In genomic region chr17:47905221-47905733, GRCh38 we compare ENCODE assay signal across 10 cellular contexts. TPM values are rescaled to one million over a fixed set of nuclear protein-coding genes. Genes with fewer than 3 reads are reported as not detected.
DNase-seq lines count a peak whose midpoint lies in the region; TF ChIP-seq lines count a peak whose summit lies in the region.
"Had no signal": no experiment of that assay in that cellular context is flagged by ENCODE, and none has a peak within 500 bp of the region (broad histone marks: within the 10 kb centered on the region; RNA-seq: fewer than 3 reads in every experiment).

No MANE protein-coding gene starts in this region.

- 44 to 69% (median 61%) methylated on average over 7 to 8 of the region's 8 CpGs for WGBS in adrenal gland, 4 donors

- no peak for TF ChIP-seq POLR2A in adrenal gland (IDR thresholded peaks at IDR 0.05)

- H3K27ac ChIP-seq in adrenal gland: peak overlapping the region in 4 of 5 donors; percentile 44 to 89 (median 65)

- H3K27me3 ChIP-seq in adrenal gland: no peaks in the 10 kb centered on the region

- no peak overlapping the region for H3K4me3 ChIP-seq in adrenal gland

- no peaks in the 10 kb centered on the region for H3K9me3 ChIP-seq in adrenal gland (replicated peaks in 1 of 3)

- H3K4me1 ChIP-seq in adrenal gland (replicated peaks in 1 of 2): peaks cover 6 to 31% of the 10 kb centered on the region in 2 donors

- no peaks in the 10 kb centered on the region for H3K36me3 ChIP-seq in adrenal gland (replicated peaks in 1 of 2)

- DNase-seq in ACHN (peak; percentile 50), adrenal gland (peak in 6 of 7 donors; percentile 62 to 84 (median 68)), fibroblast of the conjunctiva (ENCODE audit: low read depth) (peak; percentile 50), nucleus accumbens (lab: John Stamatoyannopoulos, UW) (peak in 48 of 56 donors; percentile 9 to 85 (median 47)), DMS153 treated with DMSO at 0.1 percent for 48 hours (lab: John Stamatoyannopoulos, UW; ENCODE audit: unreplicated experiment) (no peak), GM10266 (ENCODE audit: extremely low spot score) (no peak), NCI-H748 (lab: John Stamatoyannopoulos, UW; ENCODE audit: unreplicated experiment) (no peak)
- no peak for DNase-seq in activated T-cell treated with anti-CD3 and anti-CD28 coated beads, Interleukin-2, amount 50 U/mL, for 1 hour
- DNase-seq: stimulated activated CD4-positive, alpha-beta T cell treated with anti-CD3 and anti-CD28 coated beads, Interleukin-4, amount 100 ng/mL, for 4 hours had no signal

- intact Hi-C loops in adrenal gland (cut with DNase I): no loop called here

- TF ChIP-seq CTCF in adrenal gland (IDR thresholded peaks at IDR 0.05) (no peak), GM10266 (IDR thresholded peaks at IDR 0.05; ENCODE audit: control insufficient read depth, insufficient read depth, low read depth, missing control alignments) (no peak)

- in situ Hi-C loops in ACHN (cut with HindIII; ENCODE audit: low pct_ligation_motif_present, low pct_unique_long_range_greater_than_20kb, low sequenced_read_pairs): no loop called here

RNA-seq across cellular contexts. Expression of gene SP2, which starts 9.2 kb away (rescaled TPM):
- 10 to 100 TPM in 5 of 8 donors, 1 to 10 TPM in 3; 2.9 to 20.8 (median 12.1) TPM for total RNA-seq in adrenal gland
- polyA plus RNA-seq in adrenal gland: 10 to 100 TPM in 1 of 3 donors, 1 to 10 TPM in 2; 4.5 to 21.1 (median 8.0) TPM

RNA-seq across cellular contexts. Expression of gene PNPO, which starts 36.1 kb away (rescaled TPM):
- total RNA-seq in adrenal gland: 10 to 100 TPM; 45.0 to 91.5 (median 61.8) TPM
- polyA plus RNA-seq in adrenal gland: 10 to 100 TPM; 19.7 to 36.1 (median 23.8) TPM

RNA-seq across cellular contexts. Expression of gene PRR15L, which starts 52.4 kb away (rescaled TPM):
- total RNA-seq in adrenal gland: under 1 TPM in 1 of 8 donors, not detected in 7; 0.19 TPM
- under 1 TPM in 2 of 3 donors, not detected in 1; 0.03 to 0.24 TPM for polyA plus RNA-seq in adrenal gland
- total RNA-seq: CD8-positive, alpha-beta memory T cell had no signal
- polyA plus RNA-seq: CD8-positive, alpha-beta memory T cell had no signal

RNA-seq across cellular contexts. Expression of gene SP6, which starts 54.3 kb away (rescaled TPM):
- total RNA-seq in adrenal gland: 1 to 10 TPM in 6 of 8 donors, under 1 TPM in 2; 0.06 to 3.5 (median 1.2) TPM
- 1 to 10 TPM in 1 of 3 donors, under 1 TPM in 2; 0.91 to 1.1 (median 0.97) TPM for polyA plus RNA-seq in adrenal gland

Comparison
In these comparisons a context has a peak if more than half of its experiments do, and no peak if none do; other contexts are left out.
1. DNase-seq: peak in ACHN (single experiment), adrenal gland (6 of 7), fibroblast of the conjunctiva (single experiment) and nucleus accumbens (48 of 56); none in activated T-cell treated with anti-CD3 and anti-CD28 coated beads, Interleukin-2, amount 50 U/mL, for 1 hour (single experiment), DMS153 treated with DMSO at 0.1 percent for 48 hours (single experiment), GM10266 (single experiment) and NCI-H748 (single experiment).